ENCODE assay signal across 9 cellular contexts in genomic region chr19:2261438-2262172, GRCh38. TPM values are rescaled to one million over a fixed set of nuclear protein-coding genes. Genes with fewer than 3 reads are reported as not detected.
A peak's percentile ranks its signal among the peaks of the same experiment; 100 is the strongest.
DNase-seq lines count a peak whose midpoint lies in the region; ATAC-seq and TF ChIP-seq lines count a peak whose summit lies in the region.
"Had no signal": no experiment of that assay in that cellular context is flagged by ENCODE, and none has a peak within 500 bp of the region (broad histone marks: within the 10 kb centered on the region; RNA-seq: fewer than 3 reads in every experiment).

No MANE protein-coding gene starts in this region.

- peak overlapping the region; percentile 7 for H3K4me3 Mint-ChIP-seq in central memory CD8-positive, alpha-beta T cell
- H3K4me3 Mint-ChIP-seq in osteocyte (ENCODE audit: unreplicated experiment), result no peak overlapping the region

- H3K9me3 ChIP-seq in RWPE2 (ENCODE audit: severe bottlenecking), result no peaks in the 10 kb centered on the region

- peaks cover 22% of the 10 kb centered on the region for H3K4me1 Mint-ChIP-seq in central memory CD8-positive, alpha-beta T cell
- peaks cover 11% of the 10 kb centered on the region for H3K4me1 Mint-ChIP-seq in osteocyte (ENCODE audit: unreplicated experiment)

- H3K27me3 ChIP-seq in RWPE2 (ENCODE audit: insufficient read depth, poor library complexity, severe bottlenecking), result no peaks in the 10 kb centered on the region

- H3K9me3 Mint-ChIP-seq in central memory CD8-positive, alpha-beta T cell, result no peaks in the 10 kb centered on the region
- no peaks in the 10 kb centered on the region for H3K9me3 Mint-ChIP-seq in osteocyte (ENCODE audit: unreplicated experiment)

- no peak overlapping the region for H3K27ac Mint-ChIP-seq in central memory CD8-positive, alpha-beta T cell (ENCODE audit: low read depth)
- no peak overlapping the region for H3K27ac Mint-ChIP-seq in osteocyte (ENCODE audit: unreplicated experiment)

- peaks cover 7% of the 10 kb centered on the region for H3K36me3 Mint-ChIP-seq in central memory CD8-positive, alpha-beta T cell (ENCODE audit: insufficient read depth)
- H3K36me3 Mint-ChIP-seq in osteocyte (ENCODE audit: unreplicated experiment), result no peaks in the 10 kb centered on the region

- in situ Hi-C loops in GM13976 (cut with MboI; ENCODE audit: low sequenced_read_pairs, unreplicated experiment) (no loop called here), G401 (cut with HindIII; ENCODE audit: low sequenced_read_pairs) (no loop called here)

- no peaks in the 10 kb centered on the region for H3K27me3 Mint-ChIP-seq in central memory CD8-positive, alpha-beta T cell
- H3K27me3 Mint-ChIP-seq in osteocyte (ENCODE audit: unreplicated experiment), result no peaks in the 10 kb centered on the region

- peak; percentile 61 for TF ChIP-seq CTCF in GM13976 (IDR thresholded peaks at IDR 0.05; ENCODE audit: borderline replicate concordance, control extremely low read depth, extremely low read depth, insufficient read depth, missing control alignments)
- peak; percentile 34 for TF ChIP-seq CTCF in RWPE2 (IDR thresholded peaks at IDR 0.05; ENCODE audit: poor library complexity, severe bottlenecking)
- peak; percentile 62 for TF ChIP-seq CTCF in osteocyte (IDR thresholded peaks at IDR 0.05)

- no peaks in the 10 kb centered on the region for H3K4me1 ChIP-seq in RWPE2 (ENCODE audit: insufficient read depth, poor library complexity, severe bottlenecking)

- ATAC-seq in RWPE2 (ENCODE audit: low read depth) (no peak), HG03457 (IDR thresholded peaks at IDR 0.05; ENCODE audit: unreplicated experiment) (no peak)
- no peak for ATAC-seq in central memory CD8-positive, alpha-beta T cell (replicated peaks; ENCODE audit: extremely low read depth, poor library complexity, severe bottlenecking)

- H3K4me3 ChIP-seq in RWPE2 (ENCODE audit: severe bottlenecking), result no peak overlapping the region

- H3K27ac ChIP-seq in RWPE2 (ENCODE audit: poor library complexity, severe bottlenecking), result no peak overlapping the region

- no peaks in the 10 kb centered on the region for H3K36me3 ChIP-seq in RWPE2 (ENCODE audit: low read depth)

- DNase-seq in GM13976 (ENCODE audit: low spot score), result no peak
- DNase-seq in RWPE2 (ENCODE audit: low spot score), result no peak
- no peak for DNase-seq in central memory CD8-positive, alpha-beta T cell (ENCODE audit: low spot score in 2 of 2)
- DNase-seq in osteocyte (ENCODE audit: extremely low spot score, unreplicated experiment), result no peak
- DNase-seq in NCI-H1436 treated with DMSO at 0.1 percent for 48 hours (lab: John Stamatoyannopoulos, UW), result no peak
- DNase-seq in midbrain (lab: John Stamatoyannopoulos, UW), result no peak
- no peak for DNase-seq in G401 (ENCODE audit: low spot score)

RNA-seq across cellular contexts. Expression of gene JSRP1, which starts 5.4 kb away (rescaled TPM):
- not detected in 2 replicates for total RNA-seq in osteocyte
- total RNA-seq in G401 (2014; rRNA removed; shearing (Covaris generic)), result 2.5 TPM in 1 of 2 replicates, not detected in the other

RNA-seq across cellular contexts. Expression of gene AMH, which starts 12.5 kb away (rescaled TPM):
- 14.3 and 16.4 TPM in 2 replicates for total RNA-seq in osteocyte
- total RNA-seq in G401 (2014; rRNA removed; shearing (Covaris generic)), result 2.6 and 4.6 TPM in 2 replicates
- total RNA-seq: urinary bladder had no signal

RNA-seq across cellular contexts. Expression of gene PEAK3, which starts 20.4 kb away (rescaled TPM):
- total RNA-seq in osteocyte, result 0.44 and 0.51 TPM in 2 replicates
- not detected in 2 replicates for total RNA-seq in G401 (2014; rRNA removed; shearing (Covaris generic))
- total RNA-seq: urinary bladder had no signal

RNA-seq across cellular contexts. Expression of gene SF3A2, which starts 25.0 kb away (rescaled TPM):
- 101 and 102 TPM in 2 replicates for total RNA-seq in osteocyte
- 21.9 and 33.0 TPM in 2 replicates for total RNA-seq in G401 (2014; rRNA removed; shearing (Covaris generic))

RNA-seq across cellular contexts. Expression of gene PLEKHJ1, which starts 25.5 kb away (rescaled TPM):
- total RNA-seq in osteocyte, result 40.7 and 45.7 TPM in 2 replicates
- total RNA-seq in G401 (2014; rRNA removed; shearing (Covaris generic)), result 172 and 182 TPM in 2 replicates
